ENCODE assay signal across 1 cellular context in the genomic region with DNA sequence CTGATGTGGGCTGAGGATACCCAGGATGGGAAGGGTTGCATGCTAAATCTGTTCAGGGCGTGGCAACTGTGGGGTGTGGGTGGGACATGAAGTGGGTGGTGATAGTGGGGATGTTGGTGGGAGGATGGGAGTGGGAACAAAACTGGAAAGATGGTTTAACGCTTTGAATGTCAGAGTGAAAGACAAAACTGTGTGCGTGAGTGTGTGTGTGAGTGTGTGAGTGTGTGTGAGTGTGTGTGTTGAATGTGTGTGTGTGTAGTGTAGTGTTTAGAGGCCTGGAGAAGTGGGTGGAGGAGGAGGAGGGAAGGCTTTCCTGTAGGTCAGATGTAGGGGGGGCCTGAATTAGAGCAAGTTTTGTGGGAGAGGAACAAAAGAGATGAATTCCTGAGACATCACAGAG.
TF ChIP-seq lines count a peak whose summit lies in the region.

No MANE protein-coding gene starts in this region.

TF ChIP-seq in GM23338, 12 proteins besides CTCF, POLR2A, EP300 and RAD21 (continued from another document):
- TF ChIP-seq, protein P1, sequence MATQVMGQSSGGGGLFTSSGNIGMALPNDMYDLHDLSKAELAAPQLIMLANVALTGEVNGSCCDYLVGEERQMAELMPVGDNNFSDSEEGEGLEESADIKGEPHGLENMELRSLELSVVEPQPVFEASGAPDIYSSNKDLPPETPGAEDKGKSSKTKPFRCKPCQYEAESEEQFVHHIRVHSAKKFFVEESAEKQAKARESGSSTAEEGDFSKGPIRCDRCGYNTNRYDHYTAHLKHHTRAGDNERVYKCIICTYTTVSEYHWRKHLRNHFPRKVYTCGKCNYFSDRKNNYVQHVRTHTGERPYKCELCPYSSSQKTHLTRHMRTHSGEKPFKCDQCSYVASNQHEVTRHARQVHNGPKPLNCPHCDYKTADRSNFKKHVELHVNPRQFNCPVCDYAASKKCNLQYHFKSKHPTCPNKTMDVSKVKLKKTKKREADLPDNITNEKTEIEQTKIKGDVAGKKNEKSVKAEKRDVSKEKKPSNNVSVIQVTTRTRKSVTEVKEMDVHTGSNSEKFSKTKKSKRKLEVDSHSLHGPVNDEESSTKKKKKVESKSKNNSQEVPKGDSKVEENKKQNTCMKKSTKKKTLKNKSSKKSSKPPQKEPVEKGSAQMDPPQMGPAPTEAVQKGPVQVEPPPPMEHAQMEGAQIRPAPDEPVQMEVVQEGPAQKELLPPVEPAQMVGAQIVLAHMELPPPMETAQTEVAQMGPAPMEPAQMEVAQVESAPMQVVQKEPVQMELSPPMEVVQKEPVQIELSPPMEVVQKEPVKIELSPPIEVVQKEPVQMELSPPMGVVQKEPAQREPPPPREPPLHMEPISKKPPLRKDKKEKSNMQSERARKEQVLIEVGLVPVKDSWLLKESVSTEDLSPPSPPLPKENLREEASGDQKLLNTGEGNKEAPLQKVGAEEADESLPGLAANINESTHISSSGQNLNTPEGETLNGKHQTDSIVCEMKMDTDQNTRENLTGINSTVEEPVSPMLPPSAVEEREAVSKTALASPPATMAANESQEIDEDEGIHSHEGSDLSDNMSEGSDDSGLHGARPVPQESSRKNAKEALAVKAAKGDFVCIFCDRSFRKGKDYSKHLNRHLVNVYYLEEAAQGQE (IDR thresholded peaks at IDR 0.05; ENCODE audit: unreplicated experiment): no peak
- no peak for TF ChIP-seq CREB1 (CRISPR knock-in tag; IDR thresholded peaks at IDR 0.05; ENCODE audit: low read depth)
- TF ChIP-seq EZH2 (IDR thresholded peaks at IDR 0.05; ENCODE audit: low read depth, unreplicated experiment): no peak
- TF ChIP-seq NANOG (IDR thresholded peaks at IDR 0.05; ENCODE audit: borderline replicate concordance): no peak
- TF ChIP-seq, protein P2, sequence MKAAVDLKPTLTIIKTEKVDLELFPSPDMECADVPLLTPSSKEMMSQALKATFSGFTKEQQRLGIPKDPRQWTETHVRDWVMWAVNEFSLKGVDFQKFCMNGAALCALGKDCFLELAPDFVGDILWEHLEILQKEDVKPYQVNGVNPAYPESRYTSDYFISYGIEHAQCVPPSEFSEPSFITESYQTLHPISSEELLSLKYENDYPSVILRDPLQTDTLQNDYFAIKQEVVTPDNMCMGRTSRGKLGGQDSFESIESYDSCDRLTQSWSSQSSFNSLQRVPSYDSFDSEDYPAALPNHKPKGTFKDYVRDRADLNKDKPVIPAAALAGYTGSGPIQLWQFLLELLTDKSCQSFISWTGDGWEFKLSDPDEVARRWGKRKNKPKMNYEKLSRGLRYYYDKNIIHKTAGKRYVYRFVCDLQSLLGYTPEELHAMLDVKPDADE (IDR thresholded peaks at IDR 0.05): no peak
- TF ChIP-seq, protein P3, sequence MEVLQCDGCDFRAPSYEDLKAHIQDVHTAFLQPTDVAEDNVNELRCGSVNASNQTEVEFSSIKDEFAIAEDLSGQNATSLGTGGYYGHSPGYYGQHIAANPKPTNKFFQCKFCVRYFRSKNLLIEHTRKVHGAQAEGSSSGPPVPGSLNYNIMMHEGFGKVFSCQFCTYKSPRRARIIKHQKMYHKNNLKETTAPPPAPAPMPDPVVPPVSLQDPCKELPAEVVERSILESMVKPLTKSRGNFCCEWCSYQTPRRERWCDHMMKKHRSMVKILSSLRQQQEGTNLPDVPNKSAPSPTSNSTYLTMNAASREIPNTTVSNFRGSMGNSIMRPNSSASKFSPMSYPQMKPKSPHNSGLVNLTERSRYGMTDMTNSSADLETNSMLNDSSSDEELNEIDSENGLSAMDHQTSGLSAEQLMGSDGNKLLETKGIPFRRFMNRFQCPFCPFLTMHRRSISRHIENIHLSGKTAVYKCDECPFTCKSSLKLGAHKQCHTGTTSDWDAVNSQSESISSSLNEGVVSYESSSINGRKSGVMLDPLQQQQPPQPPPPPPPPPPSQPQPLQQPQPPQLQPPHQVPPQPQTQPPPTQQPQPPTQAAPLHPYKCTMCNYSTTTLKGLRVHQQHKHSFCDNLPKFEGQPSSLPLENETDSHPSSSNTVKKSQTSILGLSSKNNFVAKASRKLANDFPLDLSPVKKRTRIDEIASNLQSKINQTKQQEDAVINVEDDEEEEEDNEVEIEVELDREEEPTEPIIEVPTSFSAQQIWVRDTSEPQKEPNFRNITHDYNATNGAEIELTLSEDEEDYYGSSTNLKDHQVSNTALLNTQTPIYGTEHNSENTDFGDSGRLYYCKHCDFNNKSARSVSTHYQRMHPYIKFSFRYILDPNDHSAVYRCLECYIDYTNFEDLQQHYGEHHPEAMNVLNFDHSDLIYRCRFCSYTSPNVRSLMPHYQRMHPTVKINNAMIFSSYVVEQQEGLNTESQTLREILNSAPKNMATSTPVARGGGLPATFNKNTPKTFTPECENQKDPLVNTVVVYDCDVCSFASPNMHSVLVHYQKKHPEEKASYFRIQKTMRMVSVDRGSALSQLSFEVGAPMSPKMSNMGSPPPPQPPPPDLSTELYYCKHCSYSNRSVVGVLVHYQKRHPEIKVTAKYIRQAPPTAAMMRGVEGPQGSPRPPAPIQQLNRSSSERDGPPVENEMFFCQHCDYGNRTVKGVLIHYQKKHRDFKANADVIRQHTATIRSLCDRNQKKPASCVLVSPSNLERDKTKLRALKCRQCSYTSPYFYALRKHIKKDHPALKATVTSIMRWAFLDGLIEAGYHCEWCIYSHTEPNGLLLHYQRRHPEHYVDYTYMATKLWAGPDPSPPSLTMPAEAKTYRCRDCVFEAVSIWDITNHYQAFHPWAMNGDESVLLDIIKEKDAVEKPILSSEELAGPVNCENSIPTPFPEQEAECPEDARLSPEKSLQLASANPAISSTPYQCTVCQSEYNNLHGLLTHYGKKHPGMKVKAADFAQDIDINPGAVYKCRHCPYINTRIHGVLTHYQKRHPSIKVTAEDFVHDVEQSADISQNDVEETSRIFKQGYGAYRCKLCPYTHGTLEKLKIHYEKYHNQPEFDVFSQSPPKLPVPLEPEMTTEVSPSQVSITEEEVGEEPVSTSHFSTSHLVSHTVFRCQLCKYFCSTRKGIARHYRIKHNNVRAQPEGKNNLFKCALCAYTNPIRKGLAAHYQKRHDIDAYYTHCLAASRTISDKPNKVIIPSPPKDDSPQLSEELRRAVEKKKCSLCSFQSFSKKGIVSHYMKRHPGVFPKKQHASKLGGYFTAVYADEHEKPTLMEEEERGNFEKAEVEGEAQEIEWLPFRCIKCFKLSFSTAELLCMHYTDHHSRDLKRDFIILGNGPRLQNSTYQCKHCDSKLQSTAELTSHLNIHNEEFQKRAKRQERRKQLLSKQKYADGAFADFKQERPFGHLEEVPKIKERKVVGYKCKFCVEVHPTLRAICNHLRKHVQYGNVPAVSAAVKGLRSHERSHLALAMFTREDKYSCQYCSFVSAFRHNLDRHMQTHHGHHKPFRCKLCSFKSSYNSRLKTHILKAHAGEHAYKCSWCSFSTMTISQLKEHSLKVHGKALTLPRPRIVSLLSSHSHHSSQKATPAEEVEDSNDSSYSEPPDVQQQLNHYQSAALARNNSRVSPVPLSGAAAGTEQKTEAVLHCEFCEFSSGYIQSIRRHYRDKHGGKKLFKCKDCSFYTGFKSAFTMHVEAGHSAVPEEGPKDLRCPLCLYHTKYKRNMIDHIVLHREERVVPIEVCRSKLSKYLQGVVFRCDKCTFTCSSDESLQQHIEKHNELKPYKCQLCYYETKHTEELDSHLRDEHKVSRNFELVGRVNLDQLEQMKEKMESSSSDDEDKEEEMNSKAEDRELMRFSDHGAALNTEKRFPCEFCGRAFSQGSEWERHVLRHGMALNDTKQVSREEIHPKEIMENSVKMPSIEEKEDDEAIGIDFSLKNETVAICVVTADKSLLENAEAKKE (CRISPR knock-in tag; IDR thresholded peaks at IDR 0.05): no peak
- no peak for TF ChIP-seq POLR2AphosphoS5 (IDR thresholded peaks at IDR 0.05; ENCODE audit: low read depth)
- no peak for TF ChIP-seq EZH2phosphoT487 (IDR thresholded peaks at IDR 0.05; ENCODE audit: unreplicated experiment)
- no peak for TF ChIP-seq STAT1 (IDR thresholded peaks at IDR 0.05; ENCODE audit: unreplicated experiment)
